9 cellular contexts compared by ENCODE assay signal in genomic region chr5:71830626-71831539, GRCh38.
DNase-seq lines count a peak whose midpoint lies in the region; ATAC-seq and TF ChIP-seq lines count a peak whose summit lies in the region.
"Had no signal": no experiment of that assay in that cellular context is flagged by ENCODE, and none has a peak within 500 bp of the region (broad histone marks: within the 10 kb centered on the region; RNA-seq: fewer than 3 reads in every experiment).

No MANE protein-coding gene starts in this region.

- no peak overlapping the region for H3K27ac Mint-ChIP-seq in progenitor cell of endocrine pancreas
- H3K27ac Mint-ChIP-seq in natural killer cell: no peak overlapping the region
- H3K27ac Mint-ChIP-seq: B cell had no signal

- TF ChIP-seq CTCF in progenitor cell of endocrine pancreas (IDR thresholded peaks at IDR 0.05; ENCODE audit: unreplicated experiment) (no peak), natural killer cell (IDR thresholded peaks at IDR 0.05) (no peak)

- H3K9me3 Mint-ChIP-seq in progenitor cell of endocrine pancreas (ENCODE audit: low read depth) (peaks cover 12% of the 10 kb centered on the region), natural killer cell (peaks cover 6 to 10% of the 10 kb centered on the region in 2 donors)

- ATAC-seq in left ventricle myocardium superior (peak; percentile 95), HG03469 (IDR thresholded peaks at IDR 0.05; ENCODE audit: unreplicated experiment) (no peak), natural killer cell (no peak)

- H3K4me1 Mint-ChIP-seq in progenitor cell of endocrine pancreas (ENCODE audit: low read depth): no peaks in the 10 kb centered on the region
- no peaks in the 10 kb centered on the region for H3K4me1 Mint-ChIP-seq in natural killer cell

- DNase-seq in NCI-H2081 (lab: John Stamatoyannopoulos, UW): peak; percentile 35 to 66
- DNase-seq in NCI-H2081 treated with DMSO at 0.1 percent for 48 hours (lab: John Stamatoyannopoulos, UW): no peak
- peak; percentile 70 for DNase-seq in amniotic epithelial cell (ENCODE audit: low read depth)
- DNase-seq in left ventricle myocardium superior: peak; percentile 84
- peak; percentile 73 for DNase-seq in superior temporal gyrus (ENCODE audit: extremely low spot score)
- DNase-seq in progenitor cell of endocrine pancreas (ENCODE audit: low spot score, unreplicated experiment): no peak
- no peak for DNase-seq in natural killer cell

- no peaks in the 10 kb centered on the region for H3K27me3 Mint-ChIP-seq in progenitor cell of endocrine pancreas
- H3K27me3 Mint-ChIP-seq in natural killer cell (ENCODE audit: low read depth in 2 of 2): no peaks in the 10 kb centered on the region

- intact Hi-C loops in left ventricle myocardium superior (cut with micrococcal nuclease): no loop called here
- intact Hi-C loops in natural killer cell (cut with micrococcal nuclease): no loop called here

- H3K4me3 Mint-ChIP-seq in progenitor cell of endocrine pancreas (ENCODE audit: low read depth) (no peak overlapping the region), natural killer cell (no peak overlapping the region)
- H3K4me3 Mint-ChIP-seq: B cell had no signal

- no peaks in the 10 kb centered on the region for H3K36me3 Mint-ChIP-seq in progenitor cell of endocrine pancreas (ENCODE audit: insufficient read depth)
- peaks cover 11% of the 10 kb centered on the region for H3K36me3 Mint-ChIP-seq in natural killer cell

Comparison
In these comparisons a context has a peak if more than half of its experiments do, and no peak if none do; other contexts are left out.
1. DNase-seq: peak in NCI-H2081 (2 of 2), amniotic epithelial cell (single experiment), left ventricle myocardium superior (single experiment) and superior temporal gyrus (single experiment); none in NCI-H2081 treated with DMSO at 0.1 percent for 48 hours (single experiment), progenitor cell of endocrine pancreas (single experiment) and natural killer cell (single experiment).